In the genomic region with DNA sequence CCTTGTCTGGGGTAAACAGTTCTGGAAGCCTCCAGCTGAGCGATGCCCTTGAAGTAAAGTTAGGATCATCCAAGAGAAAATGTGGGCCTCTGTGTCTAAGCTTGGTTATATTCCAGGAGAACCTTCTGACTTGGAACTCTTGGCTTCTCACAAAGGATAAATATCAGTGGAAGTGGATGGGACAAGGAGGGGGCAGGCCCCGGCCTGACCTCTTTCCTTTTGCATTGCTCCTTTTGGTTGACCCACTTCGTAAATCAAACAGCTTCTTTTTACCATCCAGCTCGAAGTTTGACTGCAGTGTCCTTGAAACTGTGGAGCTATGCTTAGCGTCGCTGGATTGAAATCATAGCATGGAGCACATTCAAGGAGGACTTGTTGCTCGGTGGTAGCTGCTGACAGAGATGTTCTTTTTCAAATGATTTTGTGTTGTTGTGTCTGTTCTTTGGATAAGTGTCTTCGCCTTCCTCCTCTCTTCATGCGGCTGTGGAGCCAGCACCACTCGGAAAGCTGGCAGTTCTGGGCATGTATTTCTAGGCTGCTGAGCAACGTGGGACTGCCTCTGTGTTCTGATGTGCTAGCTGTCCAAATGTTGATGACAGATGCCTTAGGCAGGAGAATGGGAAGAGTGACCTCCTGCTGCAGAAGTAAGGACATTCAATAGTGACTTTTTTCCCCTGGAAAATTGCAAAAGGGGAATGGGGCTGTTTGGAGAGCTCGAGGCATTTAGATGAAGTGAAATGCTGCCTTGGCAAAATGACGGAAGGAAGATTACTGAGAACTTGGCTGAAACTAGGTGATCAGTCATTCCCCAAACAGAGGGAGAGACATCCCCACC, we compare ENCODE assay signal across 1 cellular context.
TF ChIP-seq lines count a peak whose summit lies in the region.

No MANE protein-coding gene starts in this region.

TF ChIP-seq in SK-N-SH treated with all-trans-retinoic acid at 6 μM for 48 hours, 23 proteins besides CTCF, POLR2A, EP300 and RAD21 (continued from another document):
- TF ChIP-seq, protein P1, sequence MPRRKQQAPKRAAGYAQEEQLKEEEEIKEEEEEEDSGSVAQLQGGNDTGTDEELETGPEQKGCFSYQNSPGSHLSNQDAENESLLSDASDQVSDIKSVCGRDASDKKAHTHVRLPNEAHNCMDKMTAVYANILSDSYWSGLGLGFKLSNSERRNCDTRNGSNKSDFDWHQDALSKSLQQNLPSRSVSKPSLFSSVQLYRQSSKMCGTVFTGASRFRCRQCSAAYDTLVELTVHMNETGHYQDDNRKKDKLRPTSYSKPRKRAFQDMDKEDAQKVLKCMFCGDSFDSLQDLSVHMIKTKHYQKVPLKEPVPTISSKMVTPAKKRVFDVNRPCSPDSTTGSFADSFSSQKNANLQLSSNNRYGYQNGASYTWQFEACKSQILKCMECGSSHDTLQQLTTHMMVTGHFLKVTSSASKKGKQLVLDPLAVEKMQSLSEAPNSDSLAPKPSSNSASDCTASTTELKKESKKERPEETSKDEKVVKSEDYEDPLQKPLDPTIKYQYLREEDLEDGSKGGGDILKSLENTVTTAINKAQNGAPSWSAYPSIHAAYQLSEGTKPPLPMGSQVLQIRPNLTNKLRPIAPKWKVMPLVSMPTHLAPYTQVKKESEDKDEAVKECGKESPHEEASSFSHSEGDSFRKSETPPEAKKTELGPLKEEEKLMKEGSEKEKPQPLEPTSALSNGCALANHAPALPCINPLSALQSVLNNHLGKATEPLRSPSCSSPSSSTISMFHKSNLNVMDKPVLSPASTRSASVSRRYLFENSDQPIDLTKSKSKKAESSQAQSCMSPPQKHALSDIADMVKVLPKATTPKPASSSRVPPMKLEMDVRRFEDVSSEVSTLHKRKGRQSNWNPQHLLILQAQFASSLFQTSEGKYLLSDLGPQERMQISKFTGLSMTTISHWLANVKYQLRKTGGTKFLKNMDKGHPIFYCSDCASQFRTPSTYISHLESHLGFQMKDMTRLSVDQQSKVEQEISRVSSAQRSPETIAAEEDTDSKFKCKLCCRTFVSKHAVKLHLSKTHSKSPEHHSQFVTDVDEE (CRISPR knock-in tag; IDR thresholded peaks at IDR 0.05), result no peak
- no peak for TF ChIP-seq ZNF565 (CRISPR knock-in tag; conservative IDR thresholded peaks at IDR 0.05; ENCODE audit: low read depth)
- no peak for TF ChIP-seq ESRRG (CRISPR knock-in tag; IDR thresholded peaks at IDR 0.05)
- no peak for TF ChIP-seq CSDC2 (CRISPR knock-in tag; IDR thresholded peaks at IDR 0.05)
- TF ChIP-seq ISL1 (CRISPR knock-in tag; IDR thresholded peaks at IDR 0.05), result no peak
- no peak for TF ChIP-seq ZC3H10 (CRISPR knock-in tag; IDR thresholded peaks at IDR 0.05)
- TF ChIP-seq, protein P2, sequence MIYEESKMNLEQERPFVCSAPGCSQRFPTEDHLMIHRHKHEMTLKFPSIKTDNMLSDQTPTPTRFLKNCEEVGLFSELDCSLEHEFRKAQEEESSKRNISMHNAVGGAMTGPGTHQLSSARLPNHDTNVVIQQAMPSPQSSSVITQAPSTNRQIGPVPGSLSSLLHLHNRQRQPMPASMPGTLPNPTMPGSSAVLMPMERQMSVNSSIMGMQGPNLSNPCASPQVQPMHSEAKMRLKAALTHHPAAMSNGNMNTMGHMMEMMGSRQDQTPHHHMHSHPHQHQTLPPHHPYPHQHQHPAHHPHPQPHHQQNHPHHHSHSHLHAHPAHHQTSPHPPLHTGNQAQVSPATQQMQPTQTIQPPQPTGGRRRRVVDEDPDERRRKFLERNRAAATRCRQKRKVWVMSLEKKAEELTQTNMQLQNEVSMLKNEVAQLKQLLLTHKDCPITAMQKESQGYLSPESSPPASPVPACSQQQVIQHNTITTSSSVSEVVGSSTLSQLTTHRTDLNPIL (CRISPR knock-in tag; IDR thresholded peaks at IDR 0.05; ENCODE audit: low read depth), result no peak
- TF ChIP-seq, protein P3, sequence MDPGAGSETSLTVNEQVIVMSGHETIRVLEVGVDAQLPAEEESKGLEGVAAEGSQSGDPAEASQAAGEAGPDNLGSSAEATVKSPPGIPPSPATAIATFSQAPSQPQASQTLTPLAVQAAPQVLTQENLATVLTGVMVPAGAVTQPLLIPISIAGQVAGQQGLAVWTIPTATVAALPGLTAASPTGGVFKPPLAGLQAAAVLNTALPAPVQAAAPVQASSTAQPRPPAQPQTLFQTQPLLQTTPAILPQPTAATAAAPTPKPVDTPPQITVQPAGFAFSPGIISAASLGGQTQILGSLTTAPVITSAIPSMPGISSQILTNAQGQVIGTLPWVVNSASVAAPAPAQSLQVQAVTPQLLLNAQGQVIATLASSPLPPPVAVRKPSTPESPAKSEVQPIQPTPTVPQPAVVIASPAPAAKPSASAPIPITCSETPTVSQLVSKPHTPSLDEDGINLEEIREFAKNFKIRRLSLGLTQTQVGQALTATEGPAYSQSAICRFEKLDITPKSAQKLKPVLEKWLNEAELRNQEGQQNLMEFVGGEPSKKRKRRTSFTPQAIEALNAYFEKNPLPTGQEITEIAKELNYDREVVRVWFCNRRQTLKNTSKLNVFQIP (CRISPR knock-in tag; IDR thresholded peaks at IDR 0.05; ENCODE audit: borderline replicate concordance, low read depth), result no peak
